In genomic region chr16:85534536-85535351, GRCh38 we compare ENCODE assay signal across 1 cellular context.
TF ChIP-seq lines count a peak whose summit lies in the region.

No MANE protein-coding gene starts in this region.

TF ChIP-seq in K562, 482 proteins besides CTCF, POLR2A, EP300 and RAD21 (continued from another document and continues in another):
- TF ChIP-seq CREB3 (tag; conservative IDR thresholded peaks at IDR 0.05; ENCODE audit: low read depth) = peak; percentile 66
- 0 out of 4 replicates have a peak, but pooled peaks of 1 of the 2 experiments have one; percentile 5 for TF ChIP-seq KDM1A (IDR thresholded peaks at IDR 0.05)
- peak; percentile 58; the same call in 1 of the 2 replicates for TF ChIP-seq MGA (IDR thresholded peaks at IDR 0.05)
- TF ChIP-seq ATF2 (CRISPR knock-in tag; IDR thresholded peaks at IDR 0.05) = no peak
- peak; percentile 51; the same call in 1 of the 2 replicates for TF ChIP-seq PYGO2 (tag; IDR thresholded peaks at IDR 0.05)
- TF ChIP-seq ZC3H11A (IDR thresholded peaks at IDR 0.05; ENCODE audit: low read depth, low read length) = peak; percentile 74; the same call in 1 of the 2 replicates
- peak; percentile 88; the same call in 1 of the 2 replicates for TF ChIP-seq THRAP3 (IDR thresholded peaks at IDR 0.05; ENCODE audit: borderline replicate concordance)
- TF ChIP-seq TRIM24 (IDR thresholded peaks at IDR 0.05) = no peak
- TF ChIP-seq SMAD1 (IDR thresholded peaks at IDR 0.05; ENCODE audit: low read depth, low read length, partially characterized antibody) = no peak
- TF ChIP-seq ZNF740 (CRISPR knock-in tag; IDR thresholded peaks at IDR 0.05) = no peak
- TF ChIP-seq ZNF740 (tag; IDR thresholded peaks at IDR 0.05) = 0 out of 4 replicates have a peak, but pooled peaks of 1 of the 2 experiments have one; percentile 62
- no peak for TF ChIP-seq MYC (IDR thresholded peaks at IDR 0.05; ENCODE audit: low read depth, low read length)
- TF ChIP-seq MYC (CRISPR knock-in tag; IDR thresholded peaks at IDR 0.05; ENCODE audit: borderline replicate concordance, low read depth) = 0 out of 2 replicates have a peak, but pooled peaks have one; percentile 14
- 0 out of 2 replicates have a peak, but pooled peaks have one; percentile 0 for TF ChIP-seq MTF1 (CRISPR knock-in tag; IDR thresholded peaks at IDR 0.05; ENCODE audit: borderline replicate concordance)
- 0 out of 4 replicates have a peak, but pooled peaks of 1 of the 2 experiments have one; percentile 33 for TF ChIP-seq TBL1XR1 (IDR thresholded peaks at IDR 0.05; ENCODE audit: low read length in 2 of 2)
- no peak for TF ChIP-seq YBX1 (IDR thresholded peaks at IDR 0.05)
- no peak for TF ChIP-seq CBFA2T3 (IDR thresholded peaks at IDR 0.05)
- TF ChIP-seq ZBTB9 (CRISPR knock-in tag; IDR thresholded peaks at IDR 0.05) = 0 out of 2 replicates have a peak, but pooled peaks have one; percentile 37
- 0 out of 4 replicates have a peak, but pooled peaks of 1 of the 2 experiments have one; percentile 35 for TF ChIP-seq HDAC1 (IDR thresholded peaks at IDR 0.05)
- peak; percentile 2; the same call in 1 of the 2 replicates for TF ChIP-seq ZNF316 (IDR thresholded peaks at IDR 0.05)
- TF ChIP-seq MBD1 (CRISPR knock-in tag; IDR thresholded peaks at IDR 0.05) = peak; percentile 90
- TF ChIP-seq RBM17 (IDR thresholded peaks at IDR 0.05; ENCODE audit: borderline replicate concordance, low read depth, low read length) = no peak
- TF ChIP-seq SMARCA5 (IDR thresholded peaks at IDR 0.05) = no peak
- no peak for TF ChIP-seq MEF2A (IDR thresholded peaks at IDR 0.05; ENCODE audit: control insufficient read depth, low read depth, low read length)
- 0 out of 2 replicates have a peak, but pooled peaks have one; percentile 23 for TF ChIP-seq MXI1 (IDR thresholded peaks at IDR 0.05; ENCODE audit: low read depth, low read length)
- peak; percentile 29; the same call in 1 of the 2 replicates for TF ChIP-seq RREB1 (CRISPR knock-in tag; IDR thresholded peaks at IDR 0.05)
- TF ChIP-seq SAFB2 (IDR thresholded peaks at IDR 0.05; ENCODE audit: borderline replicate concordance, low read depth, low read length, severe bottlenecking) = no peak
- TF ChIP-seq SNAPC5 (CRISPR knock-in tag; IDR thresholded peaks at IDR 0.05) = no peak
